ENCODE assay signal across 16 cellular contexts in the genomic region with DNA sequence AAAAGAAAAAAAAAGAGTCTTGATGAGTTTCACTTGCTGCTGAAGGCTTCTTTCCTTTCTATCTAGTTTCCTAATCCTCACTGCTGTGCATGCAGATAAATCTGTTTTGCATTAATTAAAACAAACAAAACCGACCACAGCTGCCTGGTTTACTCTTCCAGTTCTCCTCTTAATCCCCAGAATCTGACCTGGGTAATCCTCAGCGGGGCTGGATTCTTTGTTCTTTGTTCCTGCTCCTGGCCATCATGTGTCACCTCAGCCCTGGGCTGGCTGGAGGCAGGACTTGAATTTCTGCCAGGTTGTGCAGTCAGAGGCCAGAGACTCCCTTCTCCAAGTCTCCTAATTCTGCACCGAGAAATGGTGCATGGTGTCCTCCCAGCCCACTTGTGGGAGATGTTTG. TPM values are rescaled to one million over a fixed set of nuclear protein-coding genes. Genes with fewer than 3 reads are reported as not detected.
DNase-seq lines count a peak whose midpoint lies in the region; ATAC-seq and TF ChIP-seq lines count a peak whose summit lies in the region.
"Had no signal": no experiment of that assay in that cellular context is flagged by ENCODE, and none has a peak within 500 bp of the region (broad histone marks: within the 10 kb centered on the region; RNA-seq: fewer than 3 reads in every experiment).

No MANE protein-coding gene starts in this region.

- H3K36me3 ChIP-seq in thyroid gland: no peaks in the 10 kb centered on the region
- H3K36me3 ChIP-seq: cardiac muscle cell, lower lobe of right lung had no signal

- H3K27ac ChIP-seq in thyroid gland: no peak overlapping the region
- H3K27ac ChIP-seq: cardiac muscle cell, lower lobe of right lung had no signal

- H3K9me3 ChIP-seq in thyroid gland: no peaks in the 10 kb centered on the region
- H3K9me3 ChIP-seq: lower lobe of right lung had no signal

- no peak for ATAC-seq in GM19023 (IDR thresholded peaks at IDR 0.05; ENCODE audit: unreplicated experiment)

- peak; percentile 8 for DNase-seq in AG09309 (ENCODE audit: low read depth)
- DNase-seq in GM03348 (ENCODE audit: low spot score): peak; percentile 22
- DNase-seq in RPMI7951 (ENCODE audit: low read depth): peak; percentile 48
- peak; percentile 51 for DNase-seq in fibroblast of villous mesenchyme (ENCODE audit: low read depth)
- no peak for DNase-seq in GOT3 (lab: John Stamatoyannopoulos, UW)
- DNase-seq in thyroid gland: no peak
- DNase-seq in T-helper 1 cell: no peak
- DNase-seq: activated CD8-positive, alpha-beta memory T cell treated with anti-CD3 and anti-CD28 coated beads for 24 hours; activated naive CD4-positive, alpha-beta T cell treated with anti-CD3 and anti-CD28 coated beads for 36 hours; CD8-positive, alpha-beta memory T cell; lower lobe of right lung; stimulated activated naive CD4-positive, alpha-beta T cell treated with Interleukin-2 at 50 U/mL for 16 hours; T1000 had no signal

- intact Hi-C loops in thyroid gland (cut with DNase I): no loop called here

- WGBS in thyroid gland, 2 donors: 11 to 15% methylated on average over 2 to 3 of the region's 3 CpGs

- H3K4me3 ChIP-seq in AG09309 (ENCODE audit: control insufficient read depth, low read depth, low read length) (no peak overlapping the region), fibroblast of villous mesenchyme (ENCODE audit: low read depth, low read length) (no peak overlapping the region), thyroid gland (replicated peaks in 1 of 3) (no peak overlapping the region)
- H3K4me3 ChIP-seq: cardiac muscle cell, lower lobe of right lung had no signal

- no peak for TF ChIP-seq CTCF in AG09309 (IDR thresholded peaks at IDR 0.05; ENCODE audit: control insufficient read depth, insufficient read depth, low read depth, low read length, missing control alignments)
- no peak for TF ChIP-seq CTCF in fibroblast of villous mesenchyme (IDR thresholded peaks at IDR 0.05; ENCODE audit: insufficient read depth, low read depth, low read length)
- no peak for TF ChIP-seq CTCF in thyroid gland (IDR thresholded peaks at IDR 0.05)

- no peaks in the 10 kb centered on the region for H3K4me1 ChIP-seq in thyroid gland
- H3K4me1 ChIP-seq: lower lobe of right lung had no signal

- no peaks in the 10 kb centered on the region for H3K27me3 ChIP-seq in thyroid gland
- H3K27me3 ChIP-seq: cardiac muscle cell had no signal

- no peak for TF ChIP-seq POLR2A in thyroid gland (IDR thresholded peaks at IDR 0.05)

RNA-seq across cellular contexts. Expression of a gene that starts 52.2 kb away (rescaled TPM):
- total RNA-seq in RPMI7951 (2014; rRNA removed; shearing (Covaris generic)): not detected in 2 replicates
- total RNA-seq in fibroblast of villous mesenchyme: under 0.01 TPM in 1 of 2 replicates, not detected in the other
- total RNA-seq in thyroid gland: not detected
- total RNA-seq: activated naive CD4-positive, alpha-beta T cell treated with anti-CD3 and anti-CD28 coated beads for 36 hours; cardiac muscle cell; CD8-positive, alpha-beta memory T cell; lower lobe of right lung; NCI-H460 had no signal

RNA-seq across cellular contexts. Expression of a gene that starts 54.5 kb away (rescaled TPM):
- total RNA-seq in RPMI7951 (2014; rRNA removed; shearing (Covaris generic)): not detected in 2 replicates
- total RNA-seq in fibroblast of villous mesenchyme (not detected in 2 replicates), thyroid gland (under 1 TPM in 1 of 4 donors, not detected in 3; 0.11 TPM)
- total RNA-seq: cardiac muscle cell, NCI-H460 had no signal

Comparison
In these comparisons a context has a peak if more than half of its experiments do, and no peak if none do; other contexts are left out.
1. DNase-seq: peak in AG09309 (single experiment), GM03348 (single experiment), RPMI7951 (single experiment) and fibroblast of villous mesenchyme (single experiment); none in GOT3 (single experiment), thyroid gland (0 of 2) and T-helper 1 cell (0 of 5).